Comparison of ENCODE assay signal across 8 cellular contexts in genomic region chr20:2799688-2800589, GRCh38. TPM values are rescaled to one million over a fixed set of nuclear protein-coding genes. Genes with fewer than 3 reads are reported as not detected.
A peak's percentile ranks its signal among the peaks of the same experiment; 100 is the strongest.
DNase-seq lines count a peak whose midpoint lies in the region; ATAC-seq and TF ChIP-seq lines count a peak whose summit lies in the region.

No MANE protein-coding gene starts in this region.

- peaks cover 46% of the 10 kb centered on the region for H3K27me3 Mint-ChIP-seq in mesothelial cell of epicardium (ENCODE audit: low read depth)

- peak; percentile 59 for DNase-seq in GM13977 (ENCODE audit: low spot score)
- DNase-seq in brain microvascular endothelial cell = no peak
- no peak for DNase-seq in mesothelial cell of epicardium (ENCODE audit: low spot score in 2 of 2, unreplicated experiment in 2 of 2)
- DNase-seq in anterior cingulate cortex (lab: John Stamatoyannopoulos, UW) = no peak
- no peak for DNase-seq in NCI-H524 treated with DMSO at 0.1 percent for 48 hours (lab: John Stamatoyannopoulos, UW)

- peaks cover 29% of the 10 kb centered on the region for H3K4me1 Mint-ChIP-seq in mesothelial cell of epicardium

- TF ChIP-seq CTCF in GM13977 (IDR thresholded peaks at IDR 0.05; ENCODE audit: extremely low read depth, insufficient read depth, missing control alignments) (no peak), brain microvascular endothelial cell (IDR thresholded peaks at IDR 0.05; ENCODE audit: low read depth, low read length, missing control alignments) (no peak), mesothelial cell of epicardium (IDR thresholded peaks at IDR 0.05; ENCODE audit: unreplicated experiment) (no peak)

- H3K4me3 ChIP-seq in brain microvascular endothelial cell (ENCODE audit: low read depth, low read length) = peak overlapping the region; percentile 59

- H3K27ac Mint-ChIP-seq in mesothelial cell of epicardium = peak overlapping the region; percentile 84

- peaks cover 43% of the 10 kb centered on the region for H3K27me3 ChIP-seq in brain microvascular endothelial cell (replicated peaks)

- in situ Hi-C loops in GM13977 (cut with MboI; ENCODE audit: low pct_unique_long_range_greater_than_20kb, low sequenced_read_pairs, unreplicated experiment) = no loop called here
- in situ Hi-C loops in brain microvascular endothelial cell (cut with HindIII; ENCODE audit: low pct_ligation_motif_present, low sequenced_read_pairs) = no loop called here

- peak; percentile 15 for ATAC-seq in HG03159 (IDR thresholded peaks at IDR 0.05; ENCODE audit: unreplicated experiment)
- ATAC-seq in GM18858 (IDR thresholded peaks at IDR 0.05; ENCODE audit: unreplicated experiment) = no peak
- no peak for ATAC-seq in GM21529 (IDR thresholded peaks at IDR 0.05; ENCODE audit: unreplicated experiment)

- H3K27ac ChIP-seq in brain microvascular endothelial cell = no peak overlapping the region

- no peaks in the 10 kb centered on the region for H3K9me3 Mint-ChIP-seq in mesothelial cell of epicardium

- H3K36me3 ChIP-seq in brain microvascular endothelial cell (replicated peaks) = no peaks in the 10 kb centered on the region

- peak overlapping the region; percentile 89 for H3K4me3 Mint-ChIP-seq in mesothelial cell of epicardium

- H3K36me3 Mint-ChIP-seq in mesothelial cell of epicardium = peaks cover 15% of the 10 kb centered on the region

RNA-seq across cellular contexts. Expression of gene CPXM1, which starts 0.5 kb away (rescaled TPM):
- total RNA-seq in mesothelial cell of epicardium = 152 to 160 TPM (median 155 TPM) in 3 replicates

RNA-seq across cellular contexts. Expression of gene C20orf141, which starts 14.8 kb away (rescaled TPM):
- not detected in 3 replicates for total RNA-seq in mesothelial cell of epicardium

RNA-seq across cellular contexts. Expression of gene TMEM239, which starts 16.2 kb away (rescaled TPM):
- not detected in 3 replicates for total RNA-seq in mesothelial cell of epicardium

RNA-seq across cellular contexts. Expression of gene PCED1A, which starts 40.5 kb away (rescaled TPM):
- total RNA-seq in mesothelial cell of epicardium = 108 to 113 TPM (median 108 TPM) in 3 replicates

RNA-seq across cellular contexts. Expression of gene VPS16, which starts 40.6 kb away (rescaled TPM):
- 46.0 to 51.6 TPM (median 47.7 TPM) in 3 replicates for total RNA-seq in mesothelial cell of epicardium
